Comparison of ENCODE assay signal across 19 cellular contexts in genomic region chr1:61389194-61389925, GRCh38.
"Had no signal": no experiment of that assay in that cellular context is flagged by ENCODE, and none has a peak within 500 bp of the region (broad histone marks: within the 10 kb centered on the region; RNA-seq: fewer than 3 reads in every experiment).

No MANE protein-coding gene starts in this region.

- H3K4me3 Mint-ChIP-seq: endodermal cell; naive thymus-derived CD8-positive, alpha-beta T cell; neural crest cell; type B pancreatic cell had no signal

- H3K9me3 Mint-ChIP-seq: neural crest cell, type B pancreatic cell had no signal

- H3K27ac Mint-ChIP-seq: endodermal cell; naive thymus-derived CD8-positive, alpha-beta T cell; type B pancreatic cell had no signal

- H3K4me3 ChIP-seq: coronary artery, esophagus muscularis mucosa, lung, right atrium auricular region, sigmoid colon, skin epidermis, stomach had no signal

- H3K27me3 ChIP-seq: esophagus muscularis mucosa, right atrium auricular region, sigmoid colon, stomach had no signal

- H3K27me3 Mint-ChIP-seq: naive thymus-derived CD8-positive, alpha-beta T cell; type B pancreatic cell had no signal

- DNase-seq: effector CD4-positive, alpha-beta T cell; endodermal cell; kidney; left cardiac atrium; left ventricle myocardium superior; mesenchymal stem cell; naive thymus-derived CD8-positive, alpha-beta T cell; posterior cingulate gyrus; sigmoid colon; stimulated activated naive CD4-positive, alpha-beta T cell; stomach; substantia nigra had no signal
